In genomic region chr1:160542303-160542945, GRCh38 we compare ENCODE assay signal across 18 cellular contexts. TPM values are rescaled to one million over a fixed set of nuclear protein-coding genes. Genes with fewer than 3 reads are reported as not detected.
DNase-seq lines count a peak whose midpoint lies in the region; ATAC-seq lines count a peak whose summit lies in the region.
"Had no signal": no experiment of that assay in that cellular context is flagged by ENCODE, and none has a peak within 500 bp of the region (broad histone marks: within the 10 kb centered on the region; RNA-seq: fewer than 3 reads in every experiment).

No MANE protein-coding gene starts in this region.

- 0% methylated on average over 2 of the region's 2 CpGs for WGBS in aorta, 2 donors

- H3K27ac ChIP-seq in BLaER1 (0 out of 2 replicates have a peak overlapping the region, but pooled peaks have one; percentile 93), aorta (ENCODE audit: low read depth in 1 of 2, low read length in 2 of 2) (no peak overlapping the region)
- H3K27ac ChIP-seq: WERI-Rb-1 had no signal

- H3K9me3 ChIP-seq in BLaER1 (no peaks in the 10 kb centered on the region), aorta (ENCODE audit: control insufficient read depth, low read length) (no peaks in the 10 kb centered on the region)

- no peak overlapping the region for H3K9ac ChIP-seq in BLaER1

- H3K4me1 Mint-ChIP-seq in effector memory CD8-positive, alpha-beta T cell (ENCODE audit: low read depth in 2 of 2) = peaks cover 47 to 57% of the 10 kb centered on the region in 2 donors
- peaks cover 45% of the 10 kb centered on the region for H3K4me1 Mint-ChIP-seq in memory B cell

- H3K36me3 ChIP-seq in BLaER1 (no peaks in the 10 kb centered on the region), aorta (ENCODE audit: control insufficient read depth in 1 of 2, insufficient read depth in 2 of 2, low read length in 1 of 2) (no peaks in the 10 kb centered on the region)
- H3K36me3 ChIP-seq: WERI-Rb-1 had no signal

- peaks cover 5% of the 10 kb centered on the region for H3K36me3 Mint-ChIP-seq in effector memory CD8-positive, alpha-beta T cell (ENCODE audit: insufficient read depth)
- peaks cover 4% of the 10 kb centered on the region for H3K36me3 Mint-ChIP-seq in memory B cell

- peak overlapping the region; percentile 89 to 95 for H3K27ac Mint-ChIP-seq in effector memory CD8-positive, alpha-beta T cell
- peak overlapping the region; percentile 94 for H3K27ac Mint-ChIP-seq in memory B cell
- H3K27ac Mint-ChIP-seq: progenitor cell of endocrine pancreas had no signal

- H3K27me3 ChIP-seq in BLaER1 = no peaks in the 10 kb centered on the region
- no peaks in the 10 kb centered on the region for H3K27me3 ChIP-seq in aorta (ENCODE audit: control insufficient read depth in 1 of 2, insufficient read depth in 2 of 2, low read length in 1 of 2)

- ATAC-seq in effector memory CD8-positive, alpha-beta T cell (replicated peaks) = no peak
- ATAC-seq in memory B cell (ENCODE audit: low read depth) (no peak), GM21381 (IDR thresholded peaks at IDR 0.05; ENCODE audit: unreplicated experiment) (no peak), aorta (ENCODE audit: low FRiP score) (no peak)
- ATAC-seq: activated T-cell treated with anti-CD3 and anti-CD28 coated beads, Interleukin-2, amount 50 U/mL, for 4 hours; SK-N-SH treated with all-trans-retinoic acid at 6 μM for 48 hours had no signal

- H4K20me1 ChIP-seq in BLaER1 = no peaks in the 10 kb centered on the region

- H3K4me1 ChIP-seq in BLaER1 = peaks cover 79% of the 10 kb centered on the region
- no peaks in the 10 kb centered on the region for H3K4me1 ChIP-seq in aorta (ENCODE audit: control insufficient read depth in 1 of 2, insufficient read depth in 2 of 2, low read length in 2 of 2)

- H3K27me3 Mint-ChIP-seq in effector memory CD8-positive, alpha-beta T cell = no peaks in the 10 kb centered on the region
- no peaks in the 10 kb centered on the region for H3K27me3 Mint-ChIP-seq in memory B cell
- H3K27me3 Mint-ChIP-seq: progenitor cell of endocrine pancreas had no signal

- H3K4me2 ChIP-seq in BLaER1 = no peak overlapping the region

- peak; percentile 85 for DNase-seq in HT-29 (ENCODE audit: low spot score)
- DNase-seq in effector memory CD8-positive, alpha-beta T cell = no peak
- no peak for DNase-seq in memory B cell (ENCODE audit: low spot score in 2 of 2)
- DNase-seq in MV-4-11 (lab: John Stamatoyannopoulos, UW) = no peak
- no peak for DNase-seq in NAMALWA (ENCODE audit: low spot score)
- DNase-seq in aorta = no peak
- DNase-seq: activated T-cell treated with anti-CD3 and anti-CD28 coated beads, Interleukin-2, amount 50 U/mL, for 4 hours; AML-193; GDM1; H7; hippocampal formation; mammary epithelial cell; stimulated activated CD4-positive, alpha-beta T cell treated with anti-CD3 and anti-CD28 coated beads, Interleukin-2, amount 100 ng/mL, for 24 hours; WERI-Rb-1 had no signal

- intact Hi-C loops in aorta (cut with DNase I) = no loop called here

- no peak overlapping the region for H3K4me3 Mint-ChIP-seq in effector memory CD8-positive, alpha-beta T cell
- no peak overlapping the region for H3K4me3 Mint-ChIP-seq in memory B cell
- H3K4me3 Mint-ChIP-seq: activated T-cell treated with anti-CD3 and anti-CD28 coated beads, Interleukin-2, amount 50 U/mL, for 4 hours had no signal

- no peaks in the 10 kb centered on the region for H3K9me3 Mint-ChIP-seq in effector memory CD8-positive, alpha-beta T cell
- no peaks in the 10 kb centered on the region for H3K9me3 Mint-ChIP-seq in memory B cell
- H3K9me3 Mint-ChIP-seq: activated T-cell treated with anti-CD3 and anti-CD28 coated beads, Interleukin-2, amount 50 U/mL, for 4 hours had no signal

- H3K4me3 ChIP-seq in BLaER1 (no peak overlapping the region), aorta (ENCODE audit: low read length in 2 of 2) (no peak overlapping the region)

RNA-seq across cellular contexts. Expression of gene SLAMF6, which starts 19.4 kb away (rescaled TPM):
- not detected in 2 replicates for total RNA-seq in HT-29 (2014; rRNA removed; shearing (Covaris generic))
- total RNA-seq in aorta = 1 to 10 TPM; 1.2 to 1.5 TPM
- polyA plus RNA-seq in aorta = 1 to 10 TPM in 1 of 2 donors, not detected in 1; 1.5 TPM
- total RNA-seq: H7, mammary epithelial cell, progenitor cell of endocrine pancreas had no signal
- polyA plus RNA-seq: mammary epithelial cell had no signal

RNA-seq across cellular contexts. Expression of gene CD84, which starts 36.9 kb away (rescaled TPM):
- not detected in 2 replicates for total RNA-seq in HT-29 (2014; rRNA removed; shearing (Covaris generic))
- total RNA-seq in aorta = 10 to 100 TPM; 10.8 to 22.9 TPM
- polyA plus RNA-seq in aorta = 1 to 10 TPM in 1 of 2 donors, under 1 TPM in 1; 0.41 to 4.1 TPM
- total RNA-seq: H7, mammary epithelial cell, progenitor cell of endocrine pancreas had no signal
- polyA plus RNA-seq: mammary epithelial cell had no signal

Comparison
In these comparisons a context has a peak if more than half of its experiments do, and no peak if none do; other contexts are left out.
1. RNA of gene CD84, which starts 36.9 kb away (total RNA-seq): 10.8 to 22.9 TPM in aorta; not detected in HT-29; every median in the first group is over 10 times any median in the second.